In genomic region chr10:121393522-121393921, GRCh38 we compare ENCODE assay signal across 23 cellular contexts.
"Had no signal": no experiment of that assay in that cellular context is flagged by ENCODE, and none has a peak within 500 bp of the region (broad histone marks: within the 10 kb centered on the region; RNA-seq: fewer than 3 reads in every experiment).

No MANE protein-coding gene starts in this region.

- H3K4me2 ChIP-seq: hepatocyte, neural progenitor cell had no signal

- H3K79me2 ChIP-seq: hepatocyte had no signal

- H3K27ac ChIP-seq: hepatocyte, neural progenitor cell, neutrophil, sigmoid colon, spleen, suprapubic skin, thoracic aorta, tibial artery, upper lobe of right lung had no signal

- H3K9ac ChIP-seq: neural progenitor cell had no signal

- H3K9me3 ChIP-seq: neutrophil, sigmoid colon, suprapubic skin, thoracic aorta, tibial artery, upper lobe of right lung had no signal

- H2AFZ ChIP-seq: hepatocyte, neural progenitor cell had no signal

- H3K27me3 ChIP-seq: hepatocyte, neural progenitor cell, neutrophil, sigmoid colon, suprapubic skin, upper lobe of right lung had no signal

- H3K36me3 ChIP-seq: neural progenitor cell, neutrophil, sigmoid colon, spleen, suprapubic skin, thoracic aorta, tibial artery, upper lobe of right lung had no signal

- H3K4me1 ChIP-seq: spleen, suprapubic skin, upper lobe of right lung had no signal

- H3K4me3 ChIP-seq: hepatocyte, lung, neural progenitor cell, sigmoid colon, spleen, suprapubic skin, thoracic aorta, tibial artery had no signal

- ATAC-seq: stimulated activated effector memory CD8-positive, alpha-beta T cell treated with anti-CD3 and anti-CD28 coated beads, Interleukin-12 subunit alpha, Interleukin-12 subunit beta, amount 100 ng/mL, for 72 hours; upper lobe of right lung had no signal

- DNase-seq: kidney glomerular epithelial cell; left cardiac atrium; mesendoderm; naive B cell; natural killer cell; nephron progenitor cell; occipital lobe; right cardiac atrium; sigmoid colon; small intestine; spleen; stimulated activated CD4-positive, alpha-beta T cell treated with anti-CD3 and anti-CD28 coated beads, Interleukin-4, amount 100 ng/mL, for 24 hours; stimulated activated naive CD4-positive, alpha-beta T cell; tibial artery; trophoblast cell; upper lobe of right lung had no signal
